Comparison of ENCODE assay signal across 18 cellular contexts in genomic region chr1:47824721-47825120, GRCh38.
DNase-seq lines count a peak whose midpoint lies in the region; ATAC-seq, FAIRE-seq and TF ChIP-seq lines count a peak whose summit lies in the region.
"Had no signal": no experiment of that assay in that cellular context is flagged by ENCODE, and none has a peak within 500 bp of the region (broad histone marks: within the 10 kb centered on the region; RNA-seq: fewer than 3 reads in every experiment).

No MANE protein-coding gene starts in this region.

- H2AFZ ChIP-seq in HepG2 (ENCODE audit: low read length) = no peak overlapping the region
- no peak overlapping the region for H2AFZ ChIP-seq in neuronal stem cell (ENCODE audit: low read length)
- H2AFZ ChIP-seq: GM23338 had no signal

- no peak overlapping the region for H3K14ac ChIP-seq in neuronal stem cell (ENCODE audit: low read length)

- 65% methylated on average over 5 of the region's 7 CpGs for WGBS in HepG2 (ENCODE audit: low lambda C conversion rate)
- WGBS in right lobe of liver (ENCODE audit: insufficient coverage, low coverage, low lambda C conversion rate, missing lambda C conversion rate) = 30% methylated on average over 1 of the region's 7 CpGs
- WGBS in neuronal stem cell (ENCODE audit: extremely low coverage in 2 of 2, insufficient read length in 2 of 2, insufficient replicate concordance in 1 of 2), 2 donors = no CpG with 5 or more reads among the region's 7 CpGs

- H3K36me3 ChIP-seq in HepG2 (replicated peaks in 1 of 2; ENCODE audit: control insufficient read depth in 1 of 2, insufficient read depth in 2 of 2, low read length in 2 of 2) (no peaks in the 10 kb centered on the region), right lobe of liver (no peaks in the 10 kb centered on the region), colonic mucosa (no peaks in the 10 kb centered on the region), neuronal stem cell (replicated peaks in 1 of 2; ENCODE audit: control insufficient read depth in 2 of 2, insufficient read depth in 2 of 2, low read length in 2 of 2) (no peaks in the 10 kb centered on the region), H7 (replicated peaks; ENCODE audit: control insufficient read depth, insufficient read depth, low read length) (no peaks in the 10 kb centered on the region)

- CTCF ChIA-PET in HepG2 (lab: Yijun Ruan, JAX; ENCODE audit: low intra/inter-chr PET ratio, low total read pairs) = no interaction called here
- CTCF ChIA-PET in RWPE1 (lab: Yijun Ruan, JAX) = interaction anchor here (0.6 to 1.0 kb wide), 2 partner anchors 13 to 502 kb away, joined by 4 to 5 read pairs; no protein-coding TSS in a partner anchor

- H3K79me1 ChIP-seq in neuronal stem cell (ENCODE audit: low read depth, low read length) = no peaks in the 10 kb centered on the region

- H3K9ac ChIP-seq in HepG2 (ENCODE audit: insufficient read depth, low read depth, low read length) = no peak overlapping the region
- no peak overlapping the region for H3K9ac ChIP-seq in colonic mucosa (ENCODE audit: low read depth in 2 of 2, low read length in 2 of 2)
- H3K9ac ChIP-seq in neuronal stem cell (ENCODE audit: low read depth, low read length, poor library complexity) = no peak overlapping the region

- H3K4me2 ChIP-seq in HepG2 (ENCODE audit: low read depth, low read length) (peak overlapping the region; percentile 18; the same call in 1 of the 2 replicates), neuronal stem cell (ENCODE audit: insufficient read depth, low read length, poor library complexity, severe bottlenecking) (no peak overlapping the region)
- H3K4me2 ChIP-seq: GM23338 had no signal

- H3K27ac ChIP-seq in HepG2 (ENCODE audit: extremely low read length, insufficient read depth, low read length) (no peak overlapping the region), right lobe of liver (no peak overlapping the region), colonic mucosa (peak overlapping the region; percentile 22), neuronal stem cell (replicated peaks; ENCODE audit: low read length) (no peak overlapping the region), RWPE1 (no peak overlapping the region)

- no peak overlapping the region for H3K23ac ChIP-seq in neuronal stem cell (ENCODE audit: low read depth, low read length, poor library complexity)

- no TSS peak for BruUV-seq in HepG2 (replicated peaks; lab: Mats Ljungman, UMichigan)

- TF ChIP-seq EP300 in HepG2 (IDR thresholded peaks at IDR 0.05; ENCODE audit: low read depth in 2 of 2, low read length in 2 of 2) (no peak), HepG2 (CRISPR knock-in tag; IDR thresholded peaks at IDR 0.05; ENCODE audit: borderline replicate concordance) (no peak)

- TF ChIP-seq RAD21 in HepG2 (CRISPR knock-in tag; IDR thresholded peaks at IDR 0.05) = no peak

- H3K79me2 ChIP-seq in HepG2 (ENCODE audit: insufficient read depth, low read length) = no peaks in the 10 kb centered on the region

- H2AK5ac ChIP-seq in neuronal stem cell (ENCODE audit: low read depth, low read length) = no peak overlapping the region

- H3K4me3 ChIP-seq in HepG2 (replicated peaks in 1 of 3; ENCODE audit: insufficient read depth in 1 of 3, low read depth in 2 of 3, low read length in 3 of 3) (no peak overlapping the region), right lobe of liver (no peak overlapping the region), colonic mucosa (no peak overlapping the region), neuronal stem cell (ENCODE audit: low read length in 2 of 2) (no peak overlapping the region), H7 (ENCODE audit: insufficient read depth, low read depth, low read length) (no peak overlapping the region)
- H3K4me3 ChIP-seq: GM23338, K562 had no signal

- no peak for TF ChIP-seq POLR2A in HepG2 (IDR thresholded peaks at IDR 0.05; ENCODE audit: insufficient read depth in 1 of 2, low read depth in 2 of 2, low read length in 2 of 2)
- TF ChIP-seq POLR2A in right lobe of liver (IDR thresholded peaks at IDR 0.05) = no peak

- H3K4ac ChIP-seq in neuronal stem cell (ENCODE audit: low read length) = no peak overlapping the region

- no peak for FAIRE-seq in HepG2 (lab: Jason Lieb, UNC)
- FAIRE-seq: D721Med, GM12891, K562, RCC 7860 had no signal

- no peak; the same call in 2 of the 3 replicates for ATAC-seq in HepG2
- no peak for ATAC-seq in right lobe of liver
- ATAC-seq: GM23338, HCT116, K562 had no signal

- H4K91ac ChIP-seq in neuronal stem cell (ENCODE audit: low read depth, low read length, poor library complexity) = no peak overlapping the region

- H2BK12ac ChIP-seq in neuronal stem cell (ENCODE audit: low read length) = no peak overlapping the region

- H2BK5ac ChIP-seq in neuronal stem cell (ENCODE audit: low read length) = no peak overlapping the region

- intact Hi-C loops in HepG2 (cut with micrococcal nuclease; ENCODE audit: unreplicated experiment) = no loop called here
- intact Hi-C loops in right lobe of liver (cut with DNase I) = no loop called here
- intact Hi-C loops in colonic mucosa (cut with DNase I) = no loop called here

- H3K4me1 ChIP-seq in HepG2 (ENCODE audit: insufficient read depth, low read length) (peaks cover 87% of the 10 kb centered on the region), right lobe of liver (no peaks in the 10 kb centered on the region), colonic mucosa (no peaks in the 10 kb centered on the region), neuronal stem cell (ENCODE audit: control insufficient read depth in 2 of 2, insufficient read depth in 1 of 2, low read depth in 1 of 2, low read length in 2 of 2) (peaks cover 0 to 5% of the 10 kb centered on the region in 2 donors)

- H3K27me3 ChIP-seq in HepG2 (ENCODE audit: control insufficient read depth in 1 of 2, insufficient read depth in 2 of 2, low read length in 2 of 2) (no peaks in the 10 kb centered on the region), right lobe of liver (no peaks in the 10 kb centered on the region), colonic mucosa (no peaks in the 10 kb centered on the region), neuronal stem cell (ENCODE audit: control insufficient read depth in 3 of 3, insufficient read depth in 3 of 3, low read depth in 1 of 3, low read length in 3 of 3) (peaks cover 0 to 15% (median 0%) of the 10 kb centered on the region in 3 experiments), H7 (ENCODE audit: control insufficient read depth, insufficient read depth, low read length) (no peaks in the 10 kb centered on the region)

- in situ Hi-C loops in HepG2 (cut with HindIII; ENCODE audit: extremely low pct_ligation_motif_present, low pct_unique_long_range_greater_than_20kb) = no loop called here

- no peak for TF ChIP-seq CTCF in HepG2 (CRISPR knock-in tag; IDR thresholded peaks at IDR 0.05)
- no peak for TF ChIP-seq CTCF in right lobe of liver (IDR thresholded peaks at IDR 0.05)
- no peak for TF ChIP-seq CTCF in colonic mucosa (IDR thresholded peaks at IDR 0.05)
- TF ChIP-seq CTCF in RWPE1 (conservative IDR thresholded peaks at IDR 0.05; ENCODE audit: low read depth) = no peak

- no peak overlapping the region for H3K18ac ChIP-seq in neuronal stem cell (ENCODE audit: low read length)

- H3K9me3 ChIP-seq in HepG2 (ENCODE audit: low read length) (no peaks in the 10 kb centered on the region), right lobe of liver (no peaks in the 10 kb centered on the region), colonic mucosa (no peaks in the 10 kb centered on the region), neuronal stem cell (replicated peaks in 1 of 2; ENCODE audit: control insufficient read depth in 2 of 2, insufficient read depth in 1 of 2, low read depth in 1 of 2, low read length in 2 of 2) (no peaks in the 10 kb centered on the region)

- no peak for DNase-seq in HepG2 (ENCODE audit: low spot score)
- DNase-seq in right lobe of liver = no peak
- no peak for DNase-seq in colonic mucosa
- DNase-seq in neuronal stem cell (ENCODE audit: low spot score) = no peak
- DNase-seq in RWPE1 (ENCODE audit: low spot score) = no peak
- no peak for DNase-seq in germinal center (ENCODE audit: low spot score)
- DNase-seq in H7 = no peak
- DNase-seq: C1 segment of cervical spinal cord; CD8-positive, alpha-beta memory T cell; NCI-H524; Right ventricle myocardium superior; SW 1271 had no signal

- POLR2A ChIA-PET in HepG2 (lab: Yijun Ruan, JAX) (no interaction called here), RWPE1 (lab: Yijun Ruan, JAX; ENCODE audit: low non-redundant PET) (no interaction called here)

- H4K20me1 ChIP-seq in HepG2 (ENCODE audit: insufficient read depth, low read length) = no peaks in the 10 kb centered on the region

- H2BK15ac ChIP-seq in neuronal stem cell (ENCODE audit: low read length) = no peak overlapping the region

- peak overlapping the region; percentile 4 for H2BK120ac ChIP-seq in neuronal stem cell (ENCODE audit: low read depth, low read length)

- H4K8ac ChIP-seq in neuronal stem cell (ENCODE audit: low read depth, low read length) = no peak overlapping the region

TF ChIP-seq in HepG2, 621 proteins besides CTCF, POLR2A, EP300 and RAD21 (continues in another document):
- TF ChIP-seq ZNF816 (CRISPR knock-in tag; IDR thresholded peaks at IDR 0.05; ENCODE audit: borderline replicate concordance) (0 out of 2 replicates have a peak, but pooled peaks have one; percentile 66), NRL (CRISPR knock-in tag; IDR thresholded peaks at IDR 0.05; ENCODE audit: borderline replicate concordance) (0 out of 2 replicates have a peak, but pooled peaks have one; percentile 10), RNF2 (conservative IDR thresholded peaks at IDR 0.05; ENCODE audit: low read depth) (no peak), ZNF768 (CRISPR knock-in tag; IDR thresholded peaks at IDR 0.05) (0 out of 2 replicates have a peak, but pooled peaks have one; percentile 22), ZFP82 (CRISPR knock-in tag; IDR thresholded peaks at IDR 0.05; ENCODE audit: borderline replicate concordance) (0 out of 2 replicates have a peak, but pooled peaks have one; percentile 46), PHF21A (CRISPR knock-in tag; IDR thresholded peaks at IDR 0.05) (0 out of 2 replicates have a peak, but pooled peaks have one; percentile 25), SNAI1 (CRISPR knock-in tag; IDR thresholded peaks at IDR 0.05; ENCODE audit: borderline replicate concordance) (no peak)
